Comparison of ENCODE assay signal across 19 cellular contexts in genomic region chr3:60703956-60704736, GRCh38.
DNase-seq lines count a peak whose midpoint lies in the region; ATAC-seq, FAIRE-seq and TF ChIP-seq lines count a peak whose summit lies in the region.
"Had no signal": no experiment of that assay in that cellular context is flagged by ENCODE, and none has a peak within 500 bp of the region (broad histone marks: within the 10 kb centered on the region; RNA-seq: fewer than 3 reads in every experiment).

No MANE protein-coding gene starts in this region.

- intact Hi-C loops in thyroid gland (cut with DNase I) (no loop called here), left colon (cut with DNase I, micrococcal nuclease) (no loop called here)

- 74 to 76% methylated on average over 3 of the region's 3 CpGs for WGBS in thyroid gland, 2 donors

- TF ChIP-seq CTCF in thyroid gland (IDR thresholded peaks at IDR 0.05), result no peak

- no peak for FAIRE-seq in H54 (lab: Jason Lieb, UNC)
- FAIRE-seq: D721Med had no signal

- TF ChIP-seq POLR2A in thyroid gland (IDR thresholded peaks at IDR 0.05), result no peak
- no peak for TF ChIP-seq POLR2A in H54 (IDR thresholded peaks at IDR 0.05; ENCODE audit: low read depth, low read length)

- peaks cover 15 to 19% of the 10 kb centered on the region in 2 donors for H3K4me1 ChIP-seq in thyroid gland

- H3K27ac ChIP-seq in thyroid gland, result peak overlapping the region in 2 of 3 donors; percentile 37 to 41
- H3K27ac ChIP-seq: HL-60, thoracic aorta had no signal

- ATAC-seq in left colon, result no peak
- ATAC-seq: effector memory CD8-positive, alpha-beta T cell; right cardiac atrium had no signal

- H3K27me3 ChIP-seq in thyroid gland, result no peaks in the 10 kb centered on the region

- no peaks in the 10 kb centered on the region for H3K9me3 ChIP-seq in thyroid gland
- H3K9me3 ChIP-seq: thoracic aorta had no signal

- H3K36me3 ChIP-seq in thyroid gland, result no peaks in the 10 kb centered on the region
- H3K36me3 ChIP-seq: thoracic aorta had no signal

- no peak overlapping the region for H3K4me3 ChIP-seq in thyroid gland (replicated peaks in 1 of 3)
- H3K4me3 ChIP-seq: thoracic aorta had no signal

- DNase-seq in NCI-H2171 treated with DMSO at 0.1 percent for 48 hours (lab: John Stamatoyannopoulos, UW), result peak; percentile 57
- no peak for DNase-seq in NCI-H2171 (lab: John Stamatoyannopoulos, UW)
- peak; percentile 53 for DNase-seq in RPMI7951 (ENCODE audit: low read depth)
- peak; percentile 0 for DNase-seq in fibroblast of peridontal ligament (ENCODE audit: extremely low read depth)
- no peak for DNase-seq in thyroid gland
- DNase-seq in H54 (ENCODE audit: insufficient read length, low spot score), result no peak
- no peak for DNase-seq in left colon
- no peak for DNase-seq in NCI-H774 (lab: John Stamatoyannopoulos, UW)
- DNase-seq: activated CD4-positive, alpha-beta T cell treated with anti-CD3 and anti-CD28 coated beads, Interleukin-2, amount 50 U/mL, for 1 hour; activated naive CD8-positive, alpha-beta T cell treated with anti-CD3 and anti-CD28 coated beads, Interleukin-2, amount 10 ng/mL, durations not matched to agents 7 days and 5 days; central memory CD4-positive, alpha-beta T cell; effector memory CD8-positive, alpha-beta T cell; NCI-H1436 treated with DMSO at 0.1 percent for 48 hours; right cardiac atrium; stimulated activated CD4-positive, alpha-beta T cell treated with anti-CD3 and anti-CD28 coated beads, Interleukin-2, amount 100 ng/mL, for 48 hours; stimulated activated CD8-positive, alpha-beta memory T cell treated with anti-CD3 and anti-CD28 coated beads, Interleukin-4, amount 100 ng/mL, for 48 hours had no signal

Comparison
In these comparisons a context has a peak if more than half of its experiments do, and no peak if none do; other contexts are left out.
1. DNase-seq: peak in NCI-H2171 treated with DMSO at 0.1 percent for 48 hours (single experiment), RPMI7951 (single experiment) and fibroblast of peridontal ligament (single experiment); none in NCI-H2171 (single experiment), thyroid gland (0 of 2), H54 (single experiment), left colon (0 of 2) and NCI-H774 (single experiment).